Comparison of ENCODE assay signal across 8 cellular contexts in the genomic region with DNA sequence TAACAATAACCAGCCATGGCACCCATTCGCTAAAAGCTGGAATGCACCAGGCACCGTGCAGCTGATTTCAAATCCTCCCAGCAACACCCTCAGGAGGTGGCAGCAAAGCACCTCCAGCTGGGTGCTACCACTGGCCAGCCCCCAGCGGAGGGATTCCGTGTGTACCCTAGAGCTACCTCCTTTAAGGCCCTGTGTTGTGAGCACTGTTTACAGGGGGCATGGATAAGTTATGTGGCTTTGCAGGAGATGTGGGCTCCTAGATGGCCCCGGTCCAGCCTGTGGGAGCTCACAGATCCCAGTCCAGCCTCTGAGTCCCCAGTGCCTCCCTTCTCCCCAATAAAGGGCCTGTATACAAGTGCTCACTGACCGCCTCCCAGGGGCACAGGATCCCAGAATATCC. TPM values are rescaled to one million over a fixed set of nuclear protein-coding genes. Genes with fewer than 3 reads are reported as not detected.
DNase-seq lines count a peak whose midpoint lies in the region; ATAC-seq and TF ChIP-seq lines count a peak whose summit lies in the region.

No MANE protein-coding gene starts in this region.

- H3K27me3 ChIP-seq in cardiac muscle cell: no peaks in the 10 kb centered on the region

- peaks cover 8% of the 10 kb centered on the region; the same call in 1 of the 2 replicates for H3K79me2 ChIP-seq in OCI-LY7 (ENCODE audit: insufficient read depth, low read depth, low read length)

- intact Hi-C loops in OCI-LY7 (cut with micrococcal nuclease; ENCODE audit: unreplicated experiment): loop anchor here (1.0 to 5.0 kb wide), 2 partner anchors 54 to 64 kb away; no protein-coding TSS in a partner anchor
- intact Hi-C loops in activated T-helper 1 cell treated with anti-CD3 and anti-CD28 coated beads, Interleukin-12 subunit alpha, Interleukin-12 subunit beta, Interleukin-2, Interleukin-4 antibody, amounts not matched to agents 30 ng/mL and 10 ng/mL and 1 ng/mL, durations not matched to agents 14 hours and 24 hours and 36 hours (cut with micrococcal nuclease): loop anchor here (2.0 kb wide), 3 partner anchors 26 to 426 kb away; a partner anchor contains a TSS

- peak; percentile 78 for DNase-seq in OCI-LY7 (ENCODE audit: low spot score)
- DNase-seq in activated T-helper 1 cell treated with anti-CD3 and anti-CD28 coated beads, Interleukin-12 subunit alpha, Interleukin-12 subunit beta, Interleukin-2, Interleukin-4 antibody, amounts not matched to agents 30 ng/mL and 10 ng/mL and 1 ng/mL, durations not matched to agents 14 hours and 24 hours and 36 hours (ENCODE audit: low spot score): peak; percentile 44
- DNase-seq in cardiac muscle cell (ENCODE audit: low read depth in 1 of 2, low spot score in 1 of 2): peak in 1 of 2 donors; percentile 23
- DNase-seq in stimulated activated CD4-positive, alpha-beta T cell treated with anti-CD3 and anti-CD28 coated beads, Interleukin-2, amount 100 ng/mL, for 24 hours: peak; percentile 54 to 58
- DNase-seq in SKM-1 treated with dmso at 0.1 percent for 144 hours (lab: John Stamatoyannopoulos, UW; ENCODE audit: unreplicated experiment): no peak

- CTCF ChIA-PET in OCI-LY7 (lab: Charles Lee; ENCODE audit: unreplicated experiment): interaction anchor here (0.5 to 1.3 kb wide), 4 partner anchors 10 to 281 kb away, joined by 3 to 5 read pairs (median 3); no protein-coding TSS in a partner anchor

- no peaks in the 10 kb centered on the region for H4K20me1 ChIP-seq in OCI-LY7 (ENCODE audit: insufficient read depth, low read length)

- peak overlapping the region; percentile 82 for H2AFZ ChIP-seq in OCI-LY7 (ENCODE audit: low read length)

- H3K27ac Mint-ChIP-seq in activated T-helper 1 cell treated with anti-CD3 and anti-CD28 coated beads, Interleukin-12 subunit alpha, Interleukin-12 subunit beta, Interleukin-2, Interleukin-4 antibody, amounts not matched to agents 30 ng/mL and 10 ng/mL and 1 ng/mL, durations not matched to agents 14 hours and 24 hours and 36 hours: peak overlapping the region; percentile 91

- H3K27me3 Mint-ChIP-seq in activated T-helper 1 cell treated with anti-CD3 and anti-CD28 coated beads, Interleukin-12 subunit alpha, Interleukin-12 subunit beta, Interleukin-2, Interleukin-4 antibody, amounts not matched to agents 30 ng/mL and 10 ng/mL and 1 ng/mL, durations not matched to agents 14 hours and 24 hours and 36 hours (ENCODE audit: insufficient read depth): no peaks in the 10 kb centered on the region

- H3K4me3 ChIP-seq in OCI-LY7 (ENCODE audit: low read depth, low read length, poor library complexity, severe bottlenecking) (peak overlapping the region; percentile 83), cardiac muscle cell (no peak overlapping the region)

- peak; percentile 71 for TF ChIP-seq CTCF in OCI-LY7 (conservative IDR thresholded peaks at IDR 0.05; ENCODE audit: low read length)
- no peak for TF ChIP-seq CTCF in cardiac muscle cell (IDR thresholded peaks at IDR 0.05; ENCODE audit: low read depth, low read length)

- H3K27ac ChIP-seq in OCI-LY7 (ENCODE audit: low read depth, low read length, poor library complexity, severe bottlenecking): peak overlapping the region; percentile 70
- peak overlapping the region; percentile 4 for H3K27ac ChIP-seq in cardiac muscle cell

- no peaks in the 10 kb centered on the region for H3K9me3 Mint-ChIP-seq in activated T-helper 1 cell treated with anti-CD3 and anti-CD28 coated beads, Interleukin-12 subunit alpha, Interleukin-12 subunit beta, Interleukin-2, Interleukin-4 antibody, amounts not matched to agents 30 ng/mL and 10 ng/mL and 1 ng/mL, durations not matched to agents 14 hours and 24 hours and 36 hours

- ATAC-seq in GM18502 (IDR thresholded peaks at IDR 0.05; ENCODE audit: poor library complexity, unreplicated experiment): peak; percentile 49
- peak; percentile 41 for ATAC-seq in HG02798 (IDR thresholded peaks at IDR 0.05; ENCODE audit: poor library complexity, unreplicated experiment)
- no peak for ATAC-seq in HG03520 (IDR thresholded peaks at IDR 0.05; ENCODE audit: unreplicated experiment)

- peak overlapping the region; percentile 87 for H3K4me2 ChIP-seq in OCI-LY7 (ENCODE audit: low read length)

- H3K4me1 ChIP-seq in OCI-LY7 (ENCODE audit: insufficient read depth, low read length, poor library complexity, severe bottlenecking) (peaks cover 15% of the 10 kb centered on the region), cardiac muscle cell (ENCODE audit: low read depth) (no peaks in the 10 kb centered on the region)

- peaks cover 16% of the 10 kb centered on the region for H3K36me3 Mint-ChIP-seq in activated T-helper 1 cell treated with anti-CD3 and anti-CD28 coated beads, Interleukin-12 subunit alpha, Interleukin-12 subunit beta, Interleukin-2, Interleukin-4 antibody, amounts not matched to agents 30 ng/mL and 10 ng/mL and 1 ng/mL, durations not matched to agents 14 hours and 24 hours and 36 hours (ENCODE audit: low read depth)

- POLR2A ChIA-PET in OCI-LY7 (lab: Charles Lee): interaction anchor here (0.5 to 2.0 kb wide), 9 partner anchors 11 to 621 kb away, joined by 3 to 6 read pairs (median 5); a partner anchor contains a TSS

- BruUV-seq in OCI-LY7 (replicated peaks; lab: Mats Ljungman, UMichigan): TSS peak; percentile 77

- no peaks in the 10 kb centered on the region for H3K9me2 ChIP-seq in OCI-LY7 (ENCODE audit: insufficient read depth, low read length)

- peaks cover 12% of the 10 kb centered on the region; the same call in 1 of the 2 replicates for H3K36me3 ChIP-seq in OCI-LY7 (ENCODE audit: insufficient read depth, low read length)
- H3K36me3 ChIP-seq in cardiac muscle cell: peaks cover 2% of the 10 kb centered on the region

- H3K9me3 ChIP-seq in OCI-LY7 (ENCODE audit: low read length) (no peaks in the 10 kb centered on the region), cardiac muscle cell (ENCODE audit: low read depth) (no peaks in the 10 kb centered on the region)

- peaks cover 28% of the 10 kb centered on the region for H3K4me1 Mint-ChIP-seq in activated T-helper 1 cell treated with anti-CD3 and anti-CD28 coated beads, Interleukin-12 subunit alpha, Interleukin-12 subunit beta, Interleukin-2, Interleukin-4 antibody, amounts not matched to agents 30 ng/mL and 10 ng/mL and 1 ng/mL, durations not matched to agents 14 hours and 24 hours and 36 hours (ENCODE audit: low read depth)

- H3K4me3 Mint-ChIP-seq in activated T-helper 1 cell treated with anti-CD3 and anti-CD28 coated beads, Interleukin-12 subunit alpha, Interleukin-12 subunit beta, Interleukin-2, Interleukin-4 antibody, amounts not matched to agents 30 ng/mL and 10 ng/mL and 1 ng/mL, durations not matched to agents 14 hours and 24 hours and 36 hours: peak overlapping the region; percentile 82

RNA-seq across cellular contexts. Expression of a gene that starts 27.1 kb away (rescaled TPM):
- 12.2 and 21.2 TPM in 2 replicates for total RNA-seq in OCI-LY7 (2014; rRNA removed; shearing (Covaris generic))
- total RNA-seq in OCI-LY7 (2022) (64.2 and 70.4 TPM in 2 replicates), cardiac muscle cell (111 and 180 TPM in 2 replicates)
- 42.4 and 48.7 TPM in 2 replicates for total RNA-seq in activated T-helper 1 cell treated with anti-CD3 and anti-CD28 coated beads, Interleukin-12 subunit alpha, Interleukin-12 subunit beta, Interleukin-2, Interleukin-4 antibody, amounts not matched to agents 30 ng/mL and 10 ng/mL and 1 ng/mL, durations not matched to agents 14 hours and 24 hours and 36 hours
- polyA plus RNA-seq in cardiac muscle cell: 15.1 and 19.2 TPM in 2 replicates
